8 cellular contexts compared by ENCODE assay signal in genomic region chr1:21703318-21703963, GRCh38.
DNase-seq lines count a peak whose midpoint lies in the region; TF ChIP-seq lines count a peak whose summit lies in the region.

No MANE protein-coding gene starts in this region.

- H3K27ac ChIP-seq in MM.1S (ENCODE audit: low read length): peak overlapping the region; percentile 39; the same call in 1 of the 2 replicates

- no peaks in the 10 kb centered on the region for H3K9me2 ChIP-seq in MM.1S (replicated peaks; ENCODE audit: insufficient read depth, low read length)

- no peaks in the 10 kb centered on the region for H3K27me3 ChIP-seq in MM.1S (replicated peaks; ENCODE audit: insufficient read depth, low read length)

- H3K9ac ChIP-seq in MM.1S (ENCODE audit: low read length): no peak overlapping the region

- H3F3A ChIP-seq in MM.1S (ENCODE audit: insufficient read depth, low read length): peaks cover 21% of the 10 kb centered on the region

- peak overlapping the region; percentile 38; the same call in 1 of the 2 replicates for H3K4me2 ChIP-seq in MM.1S (ENCODE audit: low read depth, low read length)

- no peaks in the 10 kb centered on the region for H3K9me3 ChIP-seq in MM.1S (replicated peaks; ENCODE audit: insufficient read depth, low read length)

- in situ Hi-C loops in astrocyte of the spinal cord (cut with HindIII; ENCODE audit: low sequenced_read_pairs): no loop called here

- H4K20me1 ChIP-seq in MM.1S (ENCODE audit: insufficient read depth, low read length): no peaks in the 10 kb centered on the region; the same call in 1 of the 2 replicates

- H2AFZ ChIP-seq in MM.1S (ENCODE audit: low read length): no peak overlapping the region

- peak; percentile 44 for TF ChIP-seq CTCF in MM.1S (IDR thresholded peaks at IDR 0.05; ENCODE audit: low read length)
- TF ChIP-seq CTCF in astrocyte of the spinal cord (IDR thresholded peaks at IDR 0.05; ENCODE audit: low read depth, low read length): peak; percentile 59

- H3K79me2 ChIP-seq in MM.1S (ENCODE audit: low read length): peaks cover 19% of the 10 kb centered on the region

- peak; percentile 16 for DNase-seq in SIG-M5 treated with dmso at 0.1 percent for 504 hours (lab: John Stamatoyannopoulos, UW; ENCODE audit: unreplicated experiment)
- no peak for DNase-seq in SIG-M5 (lab: John Stamatoyannopoulos, UW)
- no peak for DNase-seq in MM.1S
- peak; percentile 83 for DNase-seq in astrocyte of the spinal cord (ENCODE audit: low read depth, low spot score)
- peak; percentile 51 for DNase-seq in medulla oblongata (ENCODE audit: extremely low spot score)
- DNase-seq in NCI-H187 treated with DMSO at 0.1 percent for 48 hours (lab: John Stamatoyannopoulos, UW): no peak
- no peak for DNase-seq in activated naive CD4-positive, alpha-beta T cell (lab: John Stamatoyannopoulos, UW)
- no peak for DNase-seq in stimulated activated CD4-positive, alpha-beta T cell treated with anti-CD3 and anti-CD28 coated beads, Interleukin-4, amount 100 ng/mL, for 4 hours

- no peaks in the 10 kb centered on the region; the same call in 1 of the 2 replicates for H3K36me3 ChIP-seq in MM.1S (replicated peaks; ENCODE audit: insufficient read depth, low read length)

- peaks cover 38% of the 10 kb centered on the region for H3K4me1 ChIP-seq in MM.1S (ENCODE audit: low read length)

- H3K4me3 ChIP-seq in MM.1S (ENCODE audit: low read length): no peak overlapping the region
- H3K4me3 ChIP-seq in astrocyte of the spinal cord (ENCODE audit: low read depth, low read length): no peak overlapping the region

Comparison
In these comparisons a context has a peak if more than half of its experiments do, and no peak if none do; other contexts are left out.
1. DNase-seq: peak in SIG-M5 treated with dmso at 0.1 percent for 504 hours (single experiment), astrocyte of the spinal cord (single experiment) and medulla oblongata (single experiment); none in SIG-M5 (single experiment), MM.1S (single experiment), NCI-H187 treated with DMSO at 0.1 percent for 48 hours (single experiment), activated naive CD4-positive, alpha-beta T cell (0 of 4) and stimulated activated CD4-positive, alpha-beta T cell treated with anti-CD3 and anti-CD28 coated beads, Interleukin-4, amount 100 ng/mL, for 4 hours (0 of 2).